ENCODE assay signal across 8 cellular contexts in the genomic region with DNA sequence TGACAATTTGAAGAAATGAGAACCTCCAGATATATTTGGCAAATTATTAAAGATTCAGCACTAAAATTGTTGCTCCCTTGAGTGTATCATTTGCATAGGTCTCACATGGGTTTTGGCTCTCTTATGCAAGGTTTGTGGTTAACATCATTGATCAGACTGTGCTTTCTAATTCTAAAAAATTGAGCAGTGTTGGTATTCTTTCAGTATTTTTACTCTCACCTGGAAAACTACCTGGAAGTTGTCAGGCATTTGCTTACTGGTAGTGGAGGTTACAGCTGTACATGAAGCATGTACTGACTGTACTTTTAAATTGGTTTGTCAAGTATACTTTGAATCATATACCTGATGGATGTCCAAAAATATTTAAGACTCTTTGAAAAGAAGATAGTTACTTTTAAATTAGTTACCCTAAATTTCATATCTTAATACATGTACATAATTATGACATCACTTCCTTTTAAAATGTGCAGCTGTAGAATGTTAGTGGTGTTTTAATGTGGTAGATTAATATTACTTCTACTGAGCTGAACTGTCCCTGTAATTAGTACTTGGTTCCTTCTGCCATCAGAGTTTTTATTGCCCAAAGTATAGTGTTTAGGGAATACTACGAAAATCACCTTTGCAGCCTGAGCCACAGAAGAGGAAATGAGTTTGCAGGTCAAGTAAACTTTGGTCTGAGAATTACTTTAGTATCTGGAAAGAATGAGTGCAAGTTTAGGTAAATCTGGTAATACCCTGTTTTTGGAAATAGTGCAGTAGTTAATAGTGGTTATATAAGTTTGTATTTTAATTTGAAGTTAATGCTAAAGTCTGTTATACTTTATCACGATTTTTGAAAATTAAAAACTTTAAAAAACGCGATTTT. TPM values are rescaled to one million over a fixed set of nuclear protein-coding genes. Genes with fewer than 3 reads are reported as not detected.
A peak's percentile ranks its signal among the peaks of the same experiment; 100 is the strongest.
DNase-seq lines count a peak whose midpoint lies in the region; ATAC-seq, FAIRE-seq and TF ChIP-seq lines count a peak whose summit lies in the region.

No MANE protein-coding gene starts in this region.

- H3K4me3 ChIP-seq in ascending aorta (peak overlapping the region; percentile 71 to 78), liver (ENCODE audit: low read depth in 1 of 3, low read length in 3 of 3) (peak overlapping the region; percentile 59 to 87 (median 76)), upper lobe of right lung (peak overlapping the region; percentile 67), lower leg skin (ENCODE audit: low read depth, poor library complexity, severe bottlenecking) (no peak overlapping the region)

- no peak for FAIRE-seq in urothelium cell line (lab: Jason Lieb, UNC)

- peaks cover 92% of the 10 kb centered on the region for H3K36me3 Mint-ChIP-seq in CD4-positive, alpha-beta T cell (ENCODE audit: low read depth)

- H3K4me3 Mint-ChIP-seq in CD4-positive, alpha-beta T cell: peak overlapping the region; percentile 96

- CTCF ChIA-PET in CD4-positive, alpha-beta T cell (lab: Charles Lee): interaction anchor here (1.1 to 7.4 kb wide), 4 partner anchors 13 to 94 kb away, joined by 3 to 59 read pairs (median 27); no protein-coding TSS in a partner anchor

- no peak for DNase-seq in CD4-positive, alpha-beta T cell
- DNase-seq in ascending aorta (ENCODE audit: low spot score in 2 of 2) (no peak), upper lobe of right lung (no peak), urothelium cell line (ENCODE audit: low spot score) (no peak), lower leg skin (ENCODE audit: low spot score in 2 of 2) (no peak)

- H3K4me1 ChIP-seq in ascending aorta (peaks cover 0 to 30% of the 10 kb centered on the region in 2 donors), liver (ENCODE audit: control insufficient read depth in 4 of 4, insufficient read depth in 4 of 4, low read length in 3 of 4) (peaks cover 2 to 18% (median 8%) of the 10 kb centered on the region in 4 donors), upper lobe of right lung (peaks cover 40% of the 10 kb centered on the region)

- peak overlapping the region; percentile 99 for H3K27ac Mint-ChIP-seq in CD4-positive, alpha-beta T cell

- H3K9me3 ChIP-seq in CD4-positive, alpha-beta T cell (ENCODE audit: control insufficient read depth, low read length): no peaks in the 10 kb centered on the region
- H3K9me3 ChIP-seq in KOPT-K1 (ENCODE audit: insufficient read depth, low read length, poor library complexity, severe bottlenecking): no peaks in the 10 kb centered on the region
- no peaks in the 10 kb centered on the region for H3K9me3 ChIP-seq in ascending aorta
- no peaks in the 10 kb centered on the region for H3K9me3 ChIP-seq in liver (ENCODE audit: control insufficient read depth in 4 of 4, low read length in 3 of 4)
- H3K9me3 ChIP-seq in upper lobe of right lung: no peaks in the 10 kb centered on the region

- no peak for TF ChIP-seq CTCF in CD4-positive, alpha-beta T cell (IDR thresholded peaks at IDR 0.05)
- TF ChIP-seq CTCF in ascending aorta (IDR thresholded peaks at IDR 0.05) (no peak), liver (IDR thresholded peaks at IDR 0.05; ENCODE audit: low read depth, low read length, missing input control) (no peak), upper lobe of right lung (IDR thresholded peaks at IDR 0.05) (no peak), lower leg skin (IDR thresholded peaks at IDR 0.05) (no peak)

- peaks cover 21% of the 10 kb centered on the region for H3K36me3 ChIP-seq in KOPT-K1 (ENCODE audit: insufficient read depth, low read length)
- H3K36me3 ChIP-seq in ascending aorta: peaks cover 4 to 10% of the 10 kb centered on the region in 2 donors
- H3K36me3 ChIP-seq in liver (ENCODE audit: control insufficient read depth in 4 of 4, insufficient read depth in 3 of 4, low read depth in 1 of 4, low read length in 3 of 4): peaks cover 0 to 8% (median 3%) of the 10 kb centered on the region in 4 donors
- H3K36me3 ChIP-seq in upper lobe of right lung: peaks cover 18% of the 10 kb centered on the region

- H3K27ac ChIP-seq in CD4-positive, alpha-beta T cell (ENCODE audit: low read depth, low read length): peak overlapping the region; percentile 97
- H3K27ac ChIP-seq in KOPT-K1 (ENCODE audit: low read depth, low read length, poor library complexity, severe bottlenecking) (peak overlapping the region; percentile 99), ascending aorta (peak overlapping the region; percentile 94 to 97), liver (ENCODE audit: low read depth in 1 of 2, low read length in 2 of 2) (peak overlapping the region; percentile 89 to 97), upper lobe of right lung (peak overlapping the region; percentile 99)

- H3K4me1 Mint-ChIP-seq in CD4-positive, alpha-beta T cell (ENCODE audit: low read depth): peaks cover 73% of the 10 kb centered on the region

- POLR2A ChIA-PET in CD4-positive, alpha-beta T cell (lab: Charles Lee): interaction anchor here (1.0 to 11.6 kb wide), 8 partner anchors 15 to 94 kb away, joined by 3 to 1007 read pairs (median 88); no protein-coding TSS in a partner anchor

- no peak for ATAC-seq in CD4-positive, alpha-beta T cell (ENCODE audit: poor library complexity)
- ATAC-seq in upper lobe of right lung: no peak
- ATAC-seq in HG02623 (IDR thresholded peaks at IDR 0.05; ENCODE audit: unreplicated experiment): no peak

- intact Hi-C loops in CD4-positive, alpha-beta T cell (cut with DNase I, micrococcal nuclease): loop anchor here in 1 of 2 experiments (5.0 kb wide), 1 partner anchor 71 kb away; no protein-coding TSS in a partner anchor
- intact Hi-C loops in ascending aorta (cut with DNase I) (no loop called here), upper lobe of right lung (cut with DNase I) (no loop called here), lower leg skin (cut with DNase I; ENCODE audit: low total_unique reads) (no loop called here)

- no peak for TF ChIP-seq POLR2A in lower leg skin (IDR thresholded peaks at IDR 0.05)

- no peak for TF ChIP-seq RAD21 in liver (IDR thresholded peaks at IDR 0.05)

- H3K27me3 Mint-ChIP-seq in CD4-positive, alpha-beta T cell: no peaks in the 10 kb centered on the region

- no peaks in the 10 kb centered on the region for H3K27me3 ChIP-seq in CD4-positive, alpha-beta T cell (ENCODE audit: control insufficient read depth, insufficient read depth, low read length)
- H3K27me3 ChIP-seq in ascending aorta: no peaks in the 10 kb centered on the region
- no peaks in the 10 kb centered on the region for H3K27me3 ChIP-seq in liver (ENCODE audit: control insufficient read depth in 4 of 4, insufficient read depth in 4 of 4, low read length in 3 of 4)
- H3K27me3 ChIP-seq in upper lobe of right lung: no peaks in the 10 kb centered on the region

- peaks cover 10% of the 10 kb centered on the region for H3K9me3 Mint-ChIP-seq in CD4-positive, alpha-beta T cell

- 2% methylated on average over 4 of the region's 4 CpGs for WGBS in liver
- WGBS in lower leg skin, 2 donors: 1 to 2% methylated on average over 4 of the region's 4 CpGs

- H3K9ac ChIP-seq in liver (ENCODE audit: low read depth in 1 of 2, low read length in 2 of 2): peak overlapping the region; percentile 98 to 99

TF ChIP-seq in liver, 16 proteins besides CTCF, POLR2A, EP300 and RAD21 (continues in another document):
- no peak for TF ChIP-seq TAF1 (conservative IDR thresholded peaks at IDR 0.05)
- TF ChIP-seq, protein P1, sequence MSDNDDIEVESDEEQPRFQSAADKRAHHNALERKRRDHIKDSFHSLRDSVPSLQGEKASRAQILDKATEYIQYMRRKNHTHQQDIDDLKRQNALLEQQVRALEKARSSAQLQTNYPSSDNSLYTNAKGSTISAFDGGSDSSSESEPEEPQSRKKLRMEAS (IDR thresholded peaks at IDR 0.05): no peak
- peak in 1 of 2 donors; percentile 16 for TF ChIP-seq JUND (IDR thresholded peaks at IDR 0.05)
- TF ChIP-seq GABPA (IDR thresholded peaks at IDR 0.05 in 1 of 2, conservative IDR thresholded peaks at IDR 0.05 in 1 of 2): peak in 1 of 2 donors; percentile 22
- no peak for TF ChIP-seq REST (IDR thresholded peaks at IDR 0.05)
- TF ChIP-seq YY1 (IDR thresholded peaks at IDR 0.05): no peak
- TF ChIP-seq RXRA (IDR thresholded peaks at IDR 0.05): peak in 1 of 2 donors; percentile 13
- no peak for TF ChIP-seq EGR1 (IDR thresholded peaks at IDR 0.05; ENCODE audit: low read depth in 2 of 2)
- no peak for TF ChIP-seq FOXA1 (IDR thresholded peaks at IDR 0.05)

RNA-seq across cellular contexts. Expression of gene CHD2, which starts 2.8 kb away (rescaled TPM):
- 100 to 1,000 TPM; 615 to 660 TPM for total RNA-seq in CD4-positive, alpha-beta T cell
- total RNA-seq in ascending aorta (61.2 TPM), liver (10 to 100 TPM; 70.5 to 90.2 TPM), upper lobe of right lung (161 TPM), lower leg skin (100 to 1,000 TPM in 1 of 4 donors, 10 to 100 TPM in 3; 75.8 to 175 (median 88.6) TPM)
- 10 to 100 TPM; 13.9 to 28.3 TPM for polyA plus RNA-seq in liver
